1 cellular context compared by ENCODE assay signal in the genomic region with DNA sequence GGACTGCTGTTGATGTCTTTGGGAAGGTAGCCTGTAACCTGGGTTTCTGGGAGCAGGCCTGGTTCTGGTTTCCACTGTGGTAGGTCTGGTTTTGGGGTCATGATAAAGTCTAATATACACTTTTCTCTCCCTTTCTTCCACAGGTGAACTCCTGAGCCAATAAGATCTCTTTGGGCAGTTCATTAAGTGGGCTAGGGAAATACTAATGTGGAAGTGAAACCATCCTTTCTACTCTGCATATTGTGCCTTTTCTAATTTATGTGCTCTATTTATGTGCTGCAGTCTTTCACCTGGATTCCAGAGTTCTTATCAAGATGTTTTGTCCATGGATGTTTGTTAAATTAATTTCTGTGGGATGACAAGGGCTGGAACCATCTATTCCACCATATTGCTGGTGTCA.
TF ChIP-seq lines count a peak whose summit lies in the region.

No MANE protein-coding gene starts in this region.

TF ChIP-seq in GM12878, 131 proteins besides CTCF, POLR2A, EP300 and RAD21 (continued from another document):
- TF ChIP-seq, protein P1, sequence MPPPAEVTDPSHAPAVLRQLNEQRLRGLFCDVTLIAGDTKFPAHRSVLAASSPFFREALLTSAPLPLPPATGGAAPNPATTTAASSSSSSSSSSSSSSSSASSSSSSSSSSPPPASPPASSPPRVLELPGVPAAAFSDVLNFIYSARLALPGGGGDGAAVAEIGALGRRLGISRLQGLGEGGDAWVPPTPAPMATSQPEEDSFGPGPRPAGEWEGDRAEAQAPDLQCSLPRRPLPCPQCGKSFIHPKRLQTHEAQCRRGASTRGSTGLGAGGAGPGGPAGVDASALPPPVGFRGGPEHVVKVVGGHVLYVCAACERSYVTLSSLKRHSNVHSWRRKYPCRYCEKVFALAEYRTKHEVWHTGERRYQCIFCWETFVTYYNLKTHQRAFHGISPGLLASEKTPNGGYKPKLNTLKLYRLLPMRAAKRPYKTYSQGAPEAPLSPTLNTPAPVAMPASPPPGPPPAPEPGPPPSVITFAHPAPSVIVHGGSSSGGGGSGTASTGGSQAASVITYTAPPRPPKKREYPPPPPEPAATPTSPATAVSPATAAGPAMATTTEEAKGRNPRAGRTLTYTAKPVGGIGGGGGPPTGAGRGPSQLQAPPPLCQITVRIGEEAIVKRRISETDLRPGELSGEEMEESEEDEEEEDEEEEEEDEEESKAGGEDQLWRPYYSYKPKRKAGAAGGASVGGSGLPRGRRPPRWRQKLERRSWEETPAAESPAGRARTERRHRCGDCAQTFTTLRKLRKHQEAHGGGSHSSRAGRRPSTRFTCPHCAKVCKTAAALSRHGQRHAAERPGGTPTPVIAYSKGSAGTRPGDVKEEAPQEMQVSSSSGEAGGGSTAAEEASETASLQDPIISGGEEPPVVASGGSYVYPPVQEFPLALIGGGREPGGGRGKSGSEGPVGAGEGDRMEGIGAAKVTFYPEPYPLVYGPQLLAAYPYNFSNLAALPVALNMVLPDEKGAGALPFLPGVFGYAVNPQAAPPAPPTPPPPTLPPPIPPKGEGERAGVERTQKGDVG (CRISPR knock-in tag; IDR thresholded peaks at IDR 0.05): no peak
- no peak for TF ChIP-seq RFX5 (IDR thresholded peaks at IDR 0.05; ENCODE audit: low read depth, low read length)
- no peak for TF ChIP-seq RAD51 (IDR thresholded peaks at IDR 0.05)
- TF ChIP-seq, protein P2, sequence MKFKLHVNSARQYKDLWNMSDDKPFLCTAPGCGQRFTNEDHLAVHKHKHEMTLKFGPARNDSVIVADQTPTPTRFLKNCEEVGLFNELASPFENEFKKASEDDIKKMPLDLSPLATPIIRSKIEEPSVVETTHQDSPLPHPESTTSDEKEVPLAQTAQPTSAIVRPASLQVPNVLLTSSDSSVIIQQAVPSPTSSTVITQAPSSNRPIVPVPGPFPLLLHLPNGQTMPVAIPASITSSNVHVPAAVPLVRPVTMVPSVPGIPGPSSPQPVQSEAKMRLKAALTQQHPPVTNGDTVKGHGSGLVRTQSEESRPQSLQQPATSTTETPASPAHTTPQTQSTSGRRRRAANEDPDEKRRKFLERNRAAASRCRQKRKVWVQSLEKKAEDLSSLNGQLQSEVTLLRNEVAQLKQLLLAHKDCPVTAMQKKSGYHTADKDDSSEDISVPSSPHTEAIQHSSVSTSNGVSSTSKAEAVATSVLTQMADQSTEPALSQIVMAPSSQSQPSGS (IDR thresholded peaks at IDR 0.05; ENCODE audit: low read length): no peak
- no peak for TF ChIP-seq FOXM1 (IDR thresholded peaks at IDR 0.05; ENCODE audit: low read depth, low read length)
- no peak for TF ChIP-seq ZSCAN29 (IDR thresholded peaks at IDR 0.05)
- no peak for TF ChIP-seq FOS (IDR thresholded peaks at IDR 0.05; ENCODE audit: borderline replicate concordance, extremely low read depth, insufficient read length)
- TF ChIP-seq MTA3 (IDR thresholded peaks at IDR 0.05; ENCODE audit: borderline replicate concordance, low read length): no peak
- no peak for TF ChIP-seq ZNF384 (IDR thresholded peaks at IDR 0.05; ENCODE audit: borderline replicate concordance, low read depth, low read length)
- TF ChIP-seq, protein P3, sequence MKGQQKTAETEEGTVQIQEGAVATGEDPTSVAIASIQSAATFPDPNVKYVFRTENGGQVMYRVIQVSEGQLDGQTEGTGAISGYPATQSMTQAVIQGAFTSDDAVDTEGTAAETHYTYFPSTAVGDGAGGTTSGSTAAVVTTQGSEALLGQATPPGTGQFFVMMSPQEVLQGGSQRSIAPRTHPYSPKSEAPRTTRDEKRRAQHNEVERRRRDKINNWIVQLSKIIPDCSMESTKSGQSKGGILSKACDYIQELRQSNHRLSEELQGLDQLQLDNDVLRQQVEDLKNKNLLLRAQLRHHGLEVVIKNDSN (IDR thresholded peaks at IDR 0.05; ENCODE audit: borderline replicate concordance, extremely low read length, insufficient read depth, low read depth, low read length): no peak
- TF ChIP-seq ASH2L (IDR thresholded peaks at IDR 0.05; ENCODE audit: borderline replicate concordance, low read depth): no peak
- no peak for TF ChIP-seq MEF2B (IDR thresholded peaks at IDR 0.05; ENCODE audit: partially characterized antibody, poor library complexity, severe bottlenecking)
- no peak for TF ChIP-seq SMARCA5 (IDR thresholded peaks at IDR 0.05)
